ENCODE assay signal across 16 cellular contexts in genomic region chr9:74500584-74500924, GRCh38. TPM values are rescaled to one million over a fixed set of nuclear protein-coding genes. Genes with fewer than 3 reads are reported as not detected.
A peak's percentile ranks its signal among the peaks of the same experiment; 100 is the strongest.
DNase-seq lines count a peak whose midpoint lies in the region; FAIRE-seq and TF ChIP-seq lines count a peak whose summit lies in the region.
"Had no signal": no experiment of that assay in that cellular context is flagged by ENCODE, and none has a peak within 500 bp of the region (broad histone marks: within the 10 kb centered on the region; RNA-seq: fewer than 3 reads in every experiment).

No MANE protein-coding gene starts in this region.

- no peak overlapping the region for H3K27ac Mint-ChIP-seq in immature natural killer cell
- H3K27ac Mint-ChIP-seq: activated B cell treated with CpG ODN at 0.5 μM for 24 hours; activated T-helper 2 cell treated with anti-CD3 and anti-CD28 coated beads, Interferon-gamma antibody, Interleukin-2, Interleukin-4, amounts not matched to agents 10 μg/mL and 5 μg/mL and 100 μg/mL, durations not matched to agents 14 hours and 24 hours and 36 hours; dendritic cell treated with granulocyte-macrophage colony-stimulating factor and Interleukin-4, amounts not matched to agents 40 ng/mL and 50 ng/mL, for 4 days had no signal

- no peaks in the 10 kb centered on the region for H3K36me3 Mint-ChIP-seq in immature natural killer cell

- peaks cover 0 to 3% (median 0%) of the 10 kb centered on the region in 6 donors for H3K9me3 Mint-ChIP-seq in immature natural killer cell
- H3K9me3 Mint-ChIP-seq: activated B cell treated with CpG ODN at 0.5 μM for 24 hours; activated T-helper 2 cell treated with anti-CD3 and anti-CD28 coated beads, Interferon-gamma antibody, Interleukin-2, Interleukin-4, amounts not matched to agents 10 μg/mL and 5 μg/mL and 100 μg/mL, durations not matched to agents 14 hours and 24 hours and 36 hours; dendritic cell treated with granulocyte-macrophage colony-stimulating factor and Interleukin-4, amounts not matched to agents 40 ng/mL and 50 ng/mL, for 4 days had no signal

- peaks cover 29 to 32% (median 31%) of the 10 kb centered on the region in 3 donors for H3K27me3 ChIP-seq in skeletal muscle tissue (ENCODE audit: control insufficient read depth in 3 of 3, insufficient read depth in 3 of 3, low read length in 3 of 3)
- H3K27me3 ChIP-seq: thyroid gland had no signal

- no peak overlapping the region for H3K9ac ChIP-seq in skeletal muscle tissue (ENCODE audit: low read depth in 1 of 3, low read length in 3 of 3)

- peak overlapping the region; percentile 79 to 100 (median 86) for H3K4me3 Mint-ChIP-seq in immature natural killer cell
- H3K4me3 Mint-ChIP-seq: activated B cell treated with CpG ODN at 0.5 μM for 24 hours; dendritic cell treated with granulocyte-macrophage colony-stimulating factor and Interleukin-4, amounts not matched to agents 40 ng/mL and 50 ng/mL, for 4 days had no signal

- no peak overlapping the region for H3K27ac ChIP-seq in skeletal muscle tissue (ENCODE audit: low read depth, low read length)
- H3K27ac ChIP-seq: thyroid gland had no signal

- H3K4me1 Mint-ChIP-seq in immature natural killer cell: peaks cover 38 to 48% of the 10 kb centered on the region in 2 donors

- DNase-seq in GM20000 (ENCODE audit: low spot score) (peak; percentile 8), astrocyte of the cerebellum (ENCODE audit: low read depth) (no peak), immature natural killer cell (no peak), RCC 7860 (ENCODE audit: low spot score) (no peak), GM10266 (ENCODE audit: extremely low spot score) (no peak), mucosa of gallbladder (ENCODE audit: low spot score) (no peak)
- DNase-seq in activated CD4-positive, CD25-positive, alpha-beta regulatory T cell treated with anti-CD3 and anti-CD28 coated beads, Interleukin-2, amount 50 U/mL, for 72 hours: no peak
- DNase-seq: activated B cell treated with CpG ODN at 0.5 μM for 24 hours; occipital lobe; stimulated activated CD4-positive, alpha-beta T cell treated with anti-CD3 and anti-CD28 coated beads, Interleukin-4, amount 100 ng/mL, for 24 hours; thyroid gland had no signal

- TF ChIP-seq CTCF in GM20000 (IDR thresholded peaks at IDR 0.05; ENCODE audit: extremely low read depth, missing control alignments): no peak
- no peak for TF ChIP-seq CTCF in astrocyte of the cerebellum (IDR thresholded peaks at IDR 0.05; ENCODE audit: low read depth, low read length, missing control alignments)
- TF ChIP-seq CTCF in GM10266 (IDR thresholded peaks at IDR 0.05; ENCODE audit: control insufficient read depth, insufficient read depth, low read depth, missing control alignments): no peak

- no peaks in the 10 kb centered on the region for H3K9me3 ChIP-seq in skeletal muscle tissue (ENCODE audit: control insufficient read depth in 3 of 3, low read length in 3 of 3)
- H3K9me3 ChIP-seq: thyroid gland had no signal

- H3K36me3 ChIP-seq in skeletal muscle tissue (ENCODE audit: control insufficient read depth in 3 of 3, insufficient read depth in 3 of 3, low read length in 3 of 3): no peaks in the 10 kb centered on the region
- H3K36me3 ChIP-seq: thyroid gland had no signal

- peaks cover 22 to 30% (median 27%) of the 10 kb centered on the region in 3 donors for H3K27me3 Mint-ChIP-seq in immature natural killer cell (ENCODE audit: low read depth in 3 of 3)

- H3K4me3 ChIP-seq in astrocyte of the cerebellum (ENCODE audit: low read depth, low read length) (peak overlapping the region; percentile 59), skeletal muscle tissue (ENCODE audit: low read length in 3 of 3) (peak overlapping the region; percentile 72 to 94 (median 88))

- in situ Hi-C loops in astrocyte of the cerebellum (cut with HindIII; ENCODE audit: low sequenced_read_pairs): no loop called here

- peaks cover 23 to 29% (median 29%) of the 10 kb centered on the region in 3 donors for H3K4me1 ChIP-seq in skeletal muscle tissue (ENCODE audit: control insufficient read depth in 3 of 3, insufficient read depth in 3 of 3, low read length in 3 of 3)

- FAIRE-seq in RCC 7860 (lab: Jason Lieb, UNC): no peak

RNA-seq across cellular contexts. Expression of gene RORB, which starts 3.4 kb away (rescaled TPM):
- polyA plus RNA-seq in immature natural killer cell: under 1 TPM in 2 of 3 donors, not detected in 1; 0.26 to 0.53 TPM
- total RNA-seq in skeletal muscle tissue (under 0.01 TPM), mucosa of gallbladder (6.5 TPM)
- total RNA-seq: activated B cell treated with CpG ODN at 0.5 μM for 24 hours, MCF 10A, NCI-H460 had no signal
